Comparison of ENCODE assay signal across 1 cellular context in the genomic region with DNA sequence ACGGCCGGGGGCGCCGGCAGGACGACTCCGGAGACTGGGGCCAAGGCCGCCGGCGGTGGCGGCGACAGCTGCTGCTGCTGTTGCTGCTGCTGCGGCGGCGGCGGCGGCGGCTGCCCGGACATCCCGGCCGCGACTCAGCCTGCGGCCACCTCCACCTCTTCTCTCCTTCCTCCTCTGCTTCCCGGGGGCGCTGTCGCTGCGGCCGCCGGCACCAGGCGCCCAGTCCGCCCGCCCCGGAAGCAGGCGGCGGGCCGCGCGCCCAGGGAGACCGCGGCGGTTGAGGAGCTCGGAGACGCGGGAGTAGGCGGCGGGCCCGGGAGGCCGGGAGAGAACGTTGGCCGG.
TF ChIP-seq lines count a peak whose summit lies in the region.

No MANE protein-coding gene starts in this region.

TF ChIP-seq in SK-N-SH treated with all-trans-retinoic acid at 6 μM for 48 hours, 23 proteins besides CTCF, POLR2A, EP300 and RAD21 (continued from another document):
- TF ChIP-seq, protein P1, sequence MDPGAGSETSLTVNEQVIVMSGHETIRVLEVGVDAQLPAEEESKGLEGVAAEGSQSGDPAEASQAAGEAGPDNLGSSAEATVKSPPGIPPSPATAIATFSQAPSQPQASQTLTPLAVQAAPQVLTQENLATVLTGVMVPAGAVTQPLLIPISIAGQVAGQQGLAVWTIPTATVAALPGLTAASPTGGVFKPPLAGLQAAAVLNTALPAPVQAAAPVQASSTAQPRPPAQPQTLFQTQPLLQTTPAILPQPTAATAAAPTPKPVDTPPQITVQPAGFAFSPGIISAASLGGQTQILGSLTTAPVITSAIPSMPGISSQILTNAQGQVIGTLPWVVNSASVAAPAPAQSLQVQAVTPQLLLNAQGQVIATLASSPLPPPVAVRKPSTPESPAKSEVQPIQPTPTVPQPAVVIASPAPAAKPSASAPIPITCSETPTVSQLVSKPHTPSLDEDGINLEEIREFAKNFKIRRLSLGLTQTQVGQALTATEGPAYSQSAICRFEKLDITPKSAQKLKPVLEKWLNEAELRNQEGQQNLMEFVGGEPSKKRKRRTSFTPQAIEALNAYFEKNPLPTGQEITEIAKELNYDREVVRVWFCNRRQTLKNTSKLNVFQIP (CRISPR knock-in tag; IDR thresholded peaks at IDR 0.05; ENCODE audit: borderline replicate concordance, low read depth), result no peak
- TF ChIP-seq OSR1 (CRISPR knock-in tag; IDR thresholded peaks at IDR 0.05), result no peak
- no peak for TF ChIP-seq SNAI2 (CRISPR knock-in tag; IDR thresholded peaks at IDR 0.05)
